In the genomic region with DNA sequence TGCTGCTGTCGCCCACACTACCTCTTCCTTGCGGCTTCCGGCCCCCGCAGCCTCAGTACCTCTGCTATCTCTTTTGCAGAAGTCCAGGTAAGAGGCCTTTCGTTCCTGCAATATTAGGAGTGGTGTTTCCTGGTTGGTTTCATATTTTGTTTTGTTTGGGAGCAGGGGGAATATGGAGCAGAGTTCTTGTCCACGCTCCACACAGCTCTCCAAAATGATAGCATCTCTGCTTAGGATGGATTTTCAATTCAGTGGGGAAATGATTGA, we compare ENCODE assay signal across 8 cellular contexts. TPM values are rescaled to one million over a fixed set of nuclear protein-coding genes. Genes with fewer than 3 reads are reported as not detected.
A peak's percentile ranks its signal among the peaks of the same experiment; 100 is the strongest.
DNase-seq lines count a peak whose midpoint lies in the region; ATAC-seq and TF ChIP-seq lines count a peak whose summit lies in the region.

No MANE protein-coding gene starts in this region.

- H3K4me3 ChIP-seq in liver (ENCODE audit: low read depth in 1 of 3, low read length in 3 of 3) (peak overlapping the region; percentile 69 to 100 (median 84)), urinary bladder (ENCODE audit: low read depth, low read length) (peak overlapping the region; percentile 90)

- peaks cover 5% of the 10 kb centered on the region for H3K9me3 Mint-ChIP-seq in stimulated activated naive CD8-positive, alpha-beta T cell treated with anti-CD3 and anti-CD28 coated beads, Interleukin-15, Interleukin-2, amounts not matched to agents 100 ng/mL and 50 ng/mL, for 24 hours
- H3K9me3 Mint-ChIP-seq in activated naive CD8-positive, alpha-beta T cell treated with anti-CD3 and anti-CD28 coated beads for 36 hours: peaks cover 3% of the 10 kb centered on the region

- peaks cover 68% of the 10 kb centered on the region for H3K36me3 Mint-ChIP-seq in stimulated activated naive CD8-positive, alpha-beta T cell treated with anti-CD3 and anti-CD28 coated beads, Interleukin-15, Interleukin-2, amounts not matched to agents 100 ng/mL and 50 ng/mL, for 24 hours (ENCODE audit: low read depth)
- peaks cover 63% of the 10 kb centered on the region for H3K36me3 Mint-ChIP-seq in activated naive CD8-positive, alpha-beta T cell treated with anti-CD3 and anti-CD28 coated beads for 36 hours

- no peak for ATAC-seq in stimulated activated naive CD8-positive, alpha-beta T cell treated with anti-CD3 and anti-CD28 coated beads, Interleukin-15, Interleukin-2, amounts not matched to agents 100 U/mL and 50 U/mL, for 24 hours
- ATAC-seq in HG03571 (IDR thresholded peaks at IDR 0.05; ENCODE audit: unreplicated experiment): no peak

- no peaks in the 10 kb centered on the region for H3K27me3 ChIP-seq in liver (ENCODE audit: control insufficient read depth in 4 of 4, insufficient read depth in 4 of 4, low read length in 3 of 4)

- no peak for TF ChIP-seq RAD21 in liver (IDR thresholded peaks at IDR 0.05)

- peak overlapping the region; percentile 89 for H3K4me3 Mint-ChIP-seq in stimulated activated naive CD8-positive, alpha-beta T cell treated with anti-CD3 and anti-CD28 coated beads, Interleukin-15, Interleukin-2, amounts not matched to agents 100 ng/mL and 50 ng/mL, for 24 hours
- H3K4me3 Mint-ChIP-seq in activated naive CD8-positive, alpha-beta T cell treated with anti-CD3 and anti-CD28 coated beads for 36 hours: peak overlapping the region; percentile 93

- WGBS in liver: 7% methylated on average over 6 of the region's 6 CpGs
- WGBS in urinary bladder: 3% methylated on average over 6 of the region's 6 CpGs

- peaks cover 36% of the 10 kb centered on the region for H3K4me1 Mint-ChIP-seq in stimulated activated naive CD8-positive, alpha-beta T cell treated with anti-CD3 and anti-CD28 coated beads, Interleukin-15, Interleukin-2, amounts not matched to agents 100 ng/mL and 50 ng/mL, for 24 hours (ENCODE audit: low read depth)
- H3K4me1 Mint-ChIP-seq in activated naive CD8-positive, alpha-beta T cell treated with anti-CD3 and anti-CD28 coated beads for 36 hours: peaks cover 32% of the 10 kb centered on the region

- no peak for TF ChIP-seq CTCF in liver (IDR thresholded peaks at IDR 0.05; ENCODE audit: low read depth, low read length, missing input control)

- no peak for DNase-seq in stimulated activated naive CD8-positive, alpha-beta T cell treated with anti-CD3 and anti-CD28 coated beads, Interleukin-15, Interleukin-2, amounts not matched to agents 100 U/mL and 50 U/mL, for 24 hours
- no peak for DNase-seq in activated naive CD8-positive, alpha-beta T cell treated with anti-CD3 and anti-CD28 coated beads for 36 hours
- DNase-seq in NCI-H1092 treated with DMSO at 0.1 percent for 48 hours (lab: John Stamatoyannopoulos, UW): no peak
- no peak for DNase-seq in midbrain (lab: John Stamatoyannopoulos, UW)

- H3K27ac ChIP-seq in liver (ENCODE audit: low read depth in 1 of 2, low read length in 2 of 2) (peak overlapping the region in 1 of 2 donors; percentile 70), urinary bladder (ENCODE audit: low read depth) (no peak overlapping the region)

- peak overlapping the region; percentile 68 to 86 for H3K9ac ChIP-seq in liver (ENCODE audit: low read depth in 1 of 2, low read length in 2 of 2)

- H3K36me3 ChIP-seq in liver (ENCODE audit: control insufficient read depth in 4 of 4, insufficient read depth in 3 of 4, low read depth in 1 of 4, low read length in 3 of 4): peaks cover 14 to 31% (median 24%) of the 10 kb centered on the region in 4 donors
- H3K36me3 ChIP-seq in urinary bladder (ENCODE audit: insufficient read depth): peaks cover 4% of the 10 kb centered on the region

- no peaks in the 10 kb centered on the region for H3K27me3 Mint-ChIP-seq in stimulated activated naive CD8-positive, alpha-beta T cell treated with anti-CD3 and anti-CD28 coated beads, Interleukin-15, Interleukin-2, amounts not matched to agents 100 ng/mL and 50 ng/mL, for 24 hours
- H3K27me3 Mint-ChIP-seq in activated naive CD8-positive, alpha-beta T cell treated with anti-CD3 and anti-CD28 coated beads for 36 hours: no peaks in the 10 kb centered on the region

- peaks cover 0 to 18% (median 10%) of the 10 kb centered on the region in 4 donors for H3K4me1 ChIP-seq in liver (ENCODE audit: control insufficient read depth in 4 of 4, insufficient read depth in 4 of 4, low read length in 3 of 4)
- H3K4me1 ChIP-seq in urinary bladder (ENCODE audit: insufficient read depth): no peaks in the 10 kb centered on the region

- peak overlapping the region; percentile 90 for H3K27ac Mint-ChIP-seq in stimulated activated naive CD8-positive, alpha-beta T cell treated with anti-CD3 and anti-CD28 coated beads, Interleukin-15, Interleukin-2, amounts not matched to agents 100 ng/mL and 50 ng/mL, for 24 hours
- H3K27ac Mint-ChIP-seq in activated naive CD8-positive, alpha-beta T cell treated with anti-CD3 and anti-CD28 coated beads for 36 hours: peak overlapping the region; percentile 97

- H3K9me3 ChIP-seq in liver (ENCODE audit: control insufficient read depth in 4 of 4, low read length in 3 of 4): no peaks in the 10 kb centered on the region

TF ChIP-seq in liver, 16 proteins besides CTCF, POLR2A, EP300 and RAD21:
- no peak for TF ChIP-seq GABPA (IDR thresholded peaks at IDR 0.05 in 1 of 2, conservative IDR thresholded peaks at IDR 0.05 in 1 of 2)
- no peak for TF ChIP-seq SP1 (IDR thresholded peaks at IDR 0.05)
- TF ChIP-seq TAF1 (conservative IDR thresholded peaks at IDR 0.05): no peak
- TF ChIP-seq YY1 (IDR thresholded peaks at IDR 0.05): no peak
- no peak for TF ChIP-seq RXRA (IDR thresholded peaks at IDR 0.05)
- TF ChIP-seq, protein P1, sequence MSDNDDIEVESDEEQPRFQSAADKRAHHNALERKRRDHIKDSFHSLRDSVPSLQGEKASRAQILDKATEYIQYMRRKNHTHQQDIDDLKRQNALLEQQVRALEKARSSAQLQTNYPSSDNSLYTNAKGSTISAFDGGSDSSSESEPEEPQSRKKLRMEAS (IDR thresholded peaks at IDR 0.05): no peak
- TF ChIP-seq, protein P2, sequence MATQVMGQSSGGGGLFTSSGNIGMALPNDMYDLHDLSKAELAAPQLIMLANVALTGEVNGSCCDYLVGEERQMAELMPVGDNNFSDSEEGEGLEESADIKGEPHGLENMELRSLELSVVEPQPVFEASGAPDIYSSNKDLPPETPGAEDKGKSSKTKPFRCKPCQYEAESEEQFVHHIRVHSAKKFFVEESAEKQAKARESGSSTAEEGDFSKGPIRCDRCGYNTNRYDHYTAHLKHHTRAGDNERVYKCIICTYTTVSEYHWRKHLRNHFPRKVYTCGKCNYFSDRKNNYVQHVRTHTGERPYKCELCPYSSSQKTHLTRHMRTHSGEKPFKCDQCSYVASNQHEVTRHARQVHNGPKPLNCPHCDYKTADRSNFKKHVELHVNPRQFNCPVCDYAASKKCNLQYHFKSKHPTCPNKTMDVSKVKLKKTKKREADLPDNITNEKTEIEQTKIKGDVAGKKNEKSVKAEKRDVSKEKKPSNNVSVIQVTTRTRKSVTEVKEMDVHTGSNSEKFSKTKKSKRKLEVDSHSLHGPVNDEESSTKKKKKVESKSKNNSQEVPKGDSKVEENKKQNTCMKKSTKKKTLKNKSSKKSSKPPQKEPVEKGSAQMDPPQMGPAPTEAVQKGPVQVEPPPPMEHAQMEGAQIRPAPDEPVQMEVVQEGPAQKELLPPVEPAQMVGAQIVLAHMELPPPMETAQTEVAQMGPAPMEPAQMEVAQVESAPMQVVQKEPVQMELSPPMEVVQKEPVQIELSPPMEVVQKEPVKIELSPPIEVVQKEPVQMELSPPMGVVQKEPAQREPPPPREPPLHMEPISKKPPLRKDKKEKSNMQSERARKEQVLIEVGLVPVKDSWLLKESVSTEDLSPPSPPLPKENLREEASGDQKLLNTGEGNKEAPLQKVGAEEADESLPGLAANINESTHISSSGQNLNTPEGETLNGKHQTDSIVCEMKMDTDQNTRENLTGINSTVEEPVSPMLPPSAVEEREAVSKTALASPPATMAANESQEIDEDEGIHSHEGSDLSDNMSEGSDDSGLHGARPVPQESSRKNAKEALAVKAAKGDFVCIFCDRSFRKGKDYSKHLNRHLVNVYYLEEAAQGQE (IDR thresholded peaks at IDR 0.05): no peak
- TF ChIP-seq, protein P3, sequence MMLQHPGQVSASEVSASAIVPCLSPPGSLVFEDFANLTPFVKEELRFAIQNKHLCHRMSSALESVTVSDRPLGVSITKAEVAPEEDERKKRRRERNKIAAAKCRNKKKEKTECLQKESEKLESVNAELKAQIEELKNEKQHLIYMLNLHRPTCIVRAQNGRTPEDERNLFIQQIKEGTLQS (IDR thresholded peaks at IDR 0.05): no peak
- no peak for TF ChIP-seq FOXA2 (IDR thresholded peaks at IDR 0.05)
- no peak for TF ChIP-seq NR2F2 (IDR thresholded peaks at IDR 0.05)
- TF ChIP-seq, protein P4, sequence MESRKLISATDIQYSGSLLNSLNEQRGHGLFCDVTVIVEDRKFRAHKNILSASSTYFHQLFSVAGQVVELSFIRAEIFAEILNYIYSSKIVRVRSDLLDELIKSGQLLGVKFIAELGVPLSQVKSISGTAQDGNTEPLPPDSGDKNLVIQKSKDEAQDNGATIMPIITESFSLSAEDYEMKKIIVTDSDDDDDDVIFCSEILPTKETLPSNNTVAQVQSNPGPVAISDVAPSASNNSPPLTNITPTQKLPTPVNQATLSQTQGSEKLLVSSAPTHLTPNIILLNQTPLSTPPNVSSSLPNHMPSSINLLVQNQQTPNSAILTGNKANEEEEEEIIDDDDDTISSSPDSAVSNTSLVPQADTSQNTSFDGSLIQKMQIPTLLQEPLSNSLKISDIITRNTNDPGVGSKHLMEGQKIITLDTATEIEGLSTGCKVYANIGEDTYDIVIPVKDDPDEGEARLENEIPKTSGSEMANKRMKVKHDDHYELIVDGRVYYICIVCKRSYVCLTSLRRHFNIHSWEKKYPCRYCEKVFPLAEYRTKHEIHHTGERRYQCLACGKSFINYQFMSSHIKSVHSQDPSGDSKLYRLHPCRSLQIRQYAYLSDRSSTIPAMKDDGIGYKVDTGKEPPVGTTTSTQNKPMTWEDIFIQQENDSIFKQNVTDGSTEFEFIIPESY (IDR thresholded peaks at IDR 0.05): no peak
- no peak for TF ChIP-seq HNF4A (conservative IDR thresholded peaks at IDR 0.05)
- TF ChIP-seq HNF4G (IDR thresholded peaks at IDR 0.05): no peak
- no peak for TF ChIP-seq FOXA1 (IDR thresholded peaks at IDR 0.05)

RNA-seq across cellular contexts. Expression of a gene that starts 0.8 kb away (rescaled TPM):
- total RNA-seq in activated naive CD8-positive, alpha-beta T cell treated with anti-CD3 and anti-CD28 coated beads for 36 hours: 100 to 1,000 TPM; 133 to 140 TPM
- total RNA-seq in liver (10 to 100 TPM; 59.3 to 64.2 TPM), urinary bladder (74.1 TPM)
- polyA plus RNA-seq in liver (100 to 1,000 TPM in 1 of 2 donors, 10 to 100 TPM in 1; 53.6 to 106 TPM), urinary bladder (112 TPM)

RNA-seq across cellular contexts. Expression of a gene that starts 48.0 kb away (rescaled TPM):
- 1 to 10 TPM in 1 of 2 experiments, under 1 TPM in 1; 0.56 to 1.0 TPM for total RNA-seq in activated naive CD8-positive, alpha-beta T cell treated with anti-CD3 and anti-CD28 coated beads for 36 hours
- 10 to 100 TPM in 1 of 2 donors, 1 to 10 TPM in 1; 9.2 to 14.3 TPM for total RNA-seq in liver
- polyA plus RNA-seq in liver: 1 to 10 TPM; 2.8 to 8.3 TPM
- total RNA-seq in urinary bladder: 9.3 TPM
- 12.8 TPM for polyA plus RNA-seq in urinary bladder
